Comparison of ENCODE assay signal across 14 cellular contexts in the genomic region with DNA sequence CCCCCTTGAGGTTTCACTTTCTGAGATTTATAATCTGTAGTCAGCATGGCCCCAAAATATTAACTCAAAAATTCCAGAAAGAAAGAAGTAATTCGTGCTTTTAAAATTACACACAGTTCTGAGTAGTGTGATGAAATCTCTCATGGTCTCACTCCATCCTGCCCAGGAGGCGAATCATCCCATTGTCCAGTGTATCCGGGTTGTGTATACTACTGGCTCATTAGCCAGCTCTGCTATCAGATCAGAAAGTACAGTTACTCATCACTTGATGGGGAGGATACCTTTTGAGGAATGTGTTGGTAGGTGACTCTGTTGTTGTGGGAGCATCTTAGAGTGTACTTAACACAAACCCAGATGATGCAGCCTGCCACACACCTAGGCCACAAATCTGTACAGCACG.
A peak's percentile ranks its signal among the peaks of the same experiment; 100 is the strongest.
DNase-seq lines count a peak whose midpoint lies in the region; ATAC-seq and TF ChIP-seq lines count a peak whose summit lies in the region.
"Had no signal": no experiment of that assay in that cellular context is flagged by ENCODE, and none has a peak within 500 bp of the region (broad histone marks: within the 10 kb centered on the region; RNA-seq: fewer than 3 reads in every experiment).

No MANE protein-coding gene starts in this region.

- WGBS in SK-N-SH (ENCODE audit: low lambda C conversion rate): 38% methylated on average over 4 of the region's 4 CpGs

- no peak for ATAC-seq in GM23338

- peak overlapping the region in 1 of 2 experiments; percentile 56; a peak in 2 of 4 replicates for H3K27ac ChIP-seq in SK-N-SH (ENCODE audit: low read depth in 2 of 2, low read length in 1 of 2)
- H3K27ac ChIP-seq in skeletal muscle tissue (ENCODE audit: low read depth, low read length): peak overlapping the region; percentile 9
- no peak overlapping the region for H3K27ac ChIP-seq in GM23338 (ENCODE audit: low read depth)
- H3K27ac ChIP-seq in effector memory CD4-positive, alpha-beta T cell (ENCODE audit: insufficient read depth, low read length, poor library complexity, severe bottlenecking): no peak overlapping the region
- H3K27ac ChIP-seq: skin epidermis had no signal

- H3K4me2 ChIP-seq in SK-N-SH (0 out of 2 replicates have a peak overlapping the region, but pooled peaks have one; percentile 4), GM23338 (no peak overlapping the region)

- peaks cover 2% of the 10 kb centered on the region for H3K36me3 Mint-ChIP-seq in activated naive CD8-positive, alpha-beta T cell
- H3K36me3 Mint-ChIP-seq in activated naive CD8-positive, alpha-beta T cell treated with anti-CD3 and anti-CD28 coated beads for 36 hours: peaks cover 5% of the 10 kb centered on the region
- H3K36me3 Mint-ChIP-seq in GM23338 (ENCODE audit: low read depth): peaks cover 5% of the 10 kb centered on the region; the same call in 2 of the 3 replicates

- H3K4me1 ChIP-seq in SK-N-SH (ENCODE audit: control insufficient read depth in 1 of 2, insufficient read depth in 2 of 2, low read depth in 1 of 2, low read length in 1 of 2): peaks cover 0 to 4% of the 10 kb centered on the region in 2 experiments; a peak in 2 of 4 replicates
- H3K4me1 ChIP-seq in skeletal muscle tissue (ENCODE audit: control insufficient read depth in 3 of 3, insufficient read depth in 3 of 3, low read length in 3 of 3): peaks cover 3 to 6% (median 4%) of the 10 kb centered on the region in 3 donors
- H3K4me1 ChIP-seq in GM23338 (ENCODE audit: insufficient read depth): no peaks in the 10 kb centered on the region
- H3K4me1 ChIP-seq in effector memory CD4-positive, alpha-beta T cell (ENCODE audit: control insufficient read depth, insufficient read depth, low read length, poor library complexity, severe bottlenecking): no peaks in the 10 kb centered on the region

- peak overlapping the region; percentile 15; the same call in 1 of the 2 replicates for H3K9ac ChIP-seq in SK-N-SH
- no peak overlapping the region for H3K9ac ChIP-seq in skeletal muscle tissue (ENCODE audit: low read depth in 1 of 3, low read length in 3 of 3)

- H3F3A ChIP-seq in SK-N-SH (replicated peaks; ENCODE audit: insufficient read depth) (peaks cover 14% of the 10 kb centered on the region), GM23338 (replicated peaks; ENCODE audit: low read depth) (no peaks in the 10 kb centered on the region)

- no peak overlapping the region for H2AFZ ChIP-seq in SK-N-SH (ENCODE audit: low read depth)
- H2AFZ ChIP-seq in GM23338: no peak overlapping the region

- no peak for DNase-seq in activated naive CD8-positive, alpha-beta T cell treated with anti-CD3 and anti-CD28 coated beads for 36 hours
- DNase-seq in SK-N-SH (no peak), fibroblast of peridontal ligament (ENCODE audit: extremely low read depth) (peak; percentile 79), GM23338 (ENCODE audit: low spot score) (no peak), occipital lobe (lab: John Stamatoyannopoulos, UW) (no peak)
- DNase-seq in effector memory CD4-positive, alpha-beta T cell: no peak
- DNase-seq: activated T-cell treated with anti-CD3 and anti-CD28 coated beads for 4 hours, AML-193, cerebellar nuclear complex, hippocampal formation, NCI-H1417 treated with DMSO at 0.1 percent for 48 hours had no signal

- H3K27me3 Mint-ChIP-seq in activated naive CD8-positive, alpha-beta T cell: no peaks in the 10 kb centered on the region
- H3K27me3 Mint-ChIP-seq in activated naive CD8-positive, alpha-beta T cell treated with anti-CD3 and anti-CD28 coated beads for 36 hours: no peaks in the 10 kb centered on the region
- no peaks in the 10 kb centered on the region for H3K27me3 Mint-ChIP-seq in GM23338 (ENCODE audit: insufficient read depth, low read depth, poor library complexity)

- TF ChIP-seq CTCF in SK-N-SH (IDR thresholded peaks at IDR 0.05): no peak
- no peak for TF ChIP-seq CTCF in GM23338 (conservative IDR thresholded peaks at IDR 0.05; ENCODE audit: low read depth in 2 of 2)

- H3K27me3 ChIP-seq in SK-N-SH (ENCODE audit: insufficient read depth) (no peaks in the 10 kb centered on the region), skeletal muscle tissue (ENCODE audit: control insufficient read depth in 3 of 3, insufficient read depth in 3 of 3, low read length in 3 of 3) (no peaks in the 10 kb centered on the region), GM23338 (ENCODE audit: insufficient read depth) (no peaks in the 10 kb centered on the region)
- no peaks in the 10 kb centered on the region for H3K27me3 ChIP-seq in effector memory CD4-positive, alpha-beta T cell (replicated peaks; ENCODE audit: control insufficient read depth, insufficient read depth, low read length, poor library complexity, severe bottlenecking)

- H3K79me2 ChIP-seq in SK-N-SH (ENCODE audit: insufficient read depth) (no peaks in the 10 kb centered on the region), GM23338 (replicated peaks; ENCODE audit: insufficient read depth) (no peaks in the 10 kb centered on the region)

- H3K36me3 ChIP-seq in SK-N-SH (replicated peaks in 1 of 2; ENCODE audit: control insufficient read depth in 1 of 2, insufficient read depth in 2 of 2, low read length in 1 of 2): peaks cover 14 to 31% of the 10 kb centered on the region in 2 experiments
- H3K36me3 ChIP-seq in skeletal muscle tissue (ENCODE audit: control insufficient read depth in 3 of 3, insufficient read depth in 3 of 3, low read length in 3 of 3): peaks cover 3 to 12% (median 5%) of the 10 kb centered on the region in 3 donors
- H3K36me3 ChIP-seq in GM23338 (ENCODE audit: insufficient read depth): peaks cover 3% of the 10 kb centered on the region; the same call in 1 of the 2 replicates
- peaks cover 8% of the 10 kb centered on the region for H3K36me3 ChIP-seq in effector memory CD4-positive, alpha-beta T cell (ENCODE audit: control insufficient read depth, insufficient read depth, low read length)

- peak in 1 of 2 experiments; percentile 58; a peak in 1 of 4 replicates for TF ChIP-seq EP300 in SK-N-SH (IDR thresholded peaks at IDR 0.05; ENCODE audit: borderline replicate concordance in 1 of 2, low read depth in 1 of 2, low read length in 1 of 2)

- no peak for TF ChIP-seq RAD21 in SK-N-SH (IDR thresholded peaks at IDR 0.05; ENCODE audit: low read length)

- no peaks in the 10 kb centered on the region for H3K9me2 ChIP-seq in SK-N-SH
- no peaks in the 10 kb centered on the region for H3K9me2 ChIP-seq in GM23338 (ENCODE audit: insufficient read depth)

- POLR2A ChIA-PET in SK-N-SH (lab: Yijun Ruan, JAX): no interaction called here

- peaks cover 4% of the 10 kb centered on the region for H3K4me1 Mint-ChIP-seq in activated naive CD8-positive, alpha-beta T cell (ENCODE audit: low read depth)
- H3K4me1 Mint-ChIP-seq in activated naive CD8-positive, alpha-beta T cell treated with anti-CD3 and anti-CD28 coated beads for 36 hours: peaks cover 3% of the 10 kb centered on the region
- no peaks in the 10 kb centered on the region for H3K4me1 Mint-ChIP-seq in GM23338

- no peak overlapping the region for H3K4me3 ChIP-seq in SK-N-SH (ENCODE audit: low read depth in 2 of 2, low read length in 1 of 2)
- H3K4me3 ChIP-seq in skeletal muscle tissue (ENCODE audit: low read length in 3 of 3): no peak overlapping the region
- H3K4me3 ChIP-seq in GM23338: no peak overlapping the region
- H3K4me3 ChIP-seq in effector memory CD4-positive, alpha-beta T cell (ENCODE audit: insufficient read depth, low read depth, low read length, poor library complexity, severe bottlenecking): no peak overlapping the region
- H3K4me3 ChIP-seq: skin epidermis had no signal

- H3K9me3 Mint-ChIP-seq in activated naive CD8-positive, alpha-beta T cell (ENCODE audit: low read depth): no peaks in the 10 kb centered on the region
- no peaks in the 10 kb centered on the region for H3K9me3 Mint-ChIP-seq in activated naive CD8-positive, alpha-beta T cell treated with anti-CD3 and anti-CD28 coated beads for 36 hours
- H3K9me3 Mint-ChIP-seq in GM23338: no peaks in the 10 kb centered on the region

- no peak overlapping the region for H3K4me3 Mint-ChIP-seq in activated naive CD8-positive, alpha-beta T cell
- no peak overlapping the region for H3K4me3 Mint-ChIP-seq in activated naive CD8-positive, alpha-beta T cell treated with anti-CD3 and anti-CD28 coated beads for 36 hours
- H3K4me3 Mint-ChIP-seq in GM23338: no peak overlapping the region

- no peaks in the 10 kb centered on the region for H3K9me3 ChIP-seq in SK-N-SH
- H3K9me3 ChIP-seq in skeletal muscle tissue (ENCODE audit: control insufficient read depth in 3 of 3, low read length in 3 of 3): no peaks in the 10 kb centered on the region
- H3K9me3 ChIP-seq in effector memory CD4-positive, alpha-beta T cell (ENCODE audit: control insufficient read depth, low read length): no peaks in the 10 kb centered on the region

- H4K20me1 ChIP-seq in SK-N-SH (ENCODE audit: insufficient read depth) (no peaks in the 10 kb centered on the region), GM23338 (replicated peaks; ENCODE audit: insufficient read depth) (no peaks in the 10 kb centered on the region)

- CTCF ChIA-PET in SK-N-SH (lab: Yijun Ruan, JAX): interaction anchor here (0.8 to 16.7 kb wide), 4 partner anchors 13 to 185 kb away, joined by 4 to 222 read pairs (median 6); no protein-coding TSS in a partner anchor

- peak overlapping the region; percentile 16 for H3K27ac Mint-ChIP-seq in activated naive CD8-positive, alpha-beta T cell
- no peak overlapping the region for H3K27ac Mint-ChIP-seq in activated naive CD8-positive, alpha-beta T cell treated with anti-CD3 and anti-CD28 coated beads for 36 hours
- H3K27ac Mint-ChIP-seq in GM23338: no peak overlapping the region; the same call in 1 of the 2 replicates

TF ChIP-seq in SK-N-SH, 30 proteins besides CTCF, POLR2A, EP300 and RAD21 (continues in another document):
- TF ChIP-seq RCOR1 (IDR thresholded peaks at IDR 0.05; ENCODE audit: low read length): no peak
- peak; percentile 75; the same call in 1 of the 2 replicates for TF ChIP-seq FOSL2 (IDR thresholded peaks at IDR 0.05; ENCODE audit: borderline replicate concordance, low read depth)
- no peak for TF ChIP-seq TAF1 (IDR thresholded peaks at IDR 0.05; ENCODE audit: borderline replicate concordance, low read depth, low read length)
- no peak for TF ChIP-seq TEAD4 (IDR thresholded peaks at IDR 0.05; ENCODE audit: borderline replicate concordance, insufficient read depth)
- no peak for TF ChIP-seq FOXJ3 (CRISPR knock-in tag; IDR thresholded peaks at IDR 0.05)
- no peak for TF ChIP-seq CHD2 (IDR thresholded peaks at IDR 0.05; ENCODE audit: low read length, partially characterized antibody)

TF ChIP-seq in GM23338, 12 proteins besides CTCF, POLR2A, EP300 and RAD21 (continues in another document):
- TF ChIP-seq, protein P1, sequence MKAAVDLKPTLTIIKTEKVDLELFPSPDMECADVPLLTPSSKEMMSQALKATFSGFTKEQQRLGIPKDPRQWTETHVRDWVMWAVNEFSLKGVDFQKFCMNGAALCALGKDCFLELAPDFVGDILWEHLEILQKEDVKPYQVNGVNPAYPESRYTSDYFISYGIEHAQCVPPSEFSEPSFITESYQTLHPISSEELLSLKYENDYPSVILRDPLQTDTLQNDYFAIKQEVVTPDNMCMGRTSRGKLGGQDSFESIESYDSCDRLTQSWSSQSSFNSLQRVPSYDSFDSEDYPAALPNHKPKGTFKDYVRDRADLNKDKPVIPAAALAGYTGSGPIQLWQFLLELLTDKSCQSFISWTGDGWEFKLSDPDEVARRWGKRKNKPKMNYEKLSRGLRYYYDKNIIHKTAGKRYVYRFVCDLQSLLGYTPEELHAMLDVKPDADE (IDR thresholded peaks at IDR 0.05): no peak
